ENCODE assay signal across 18 cellular contexts in genomic region chr3:157240413-157240812, GRCh38.
"Had no signal": no experiment of that assay in that cellular context is flagged by ENCODE, and none has a peak within 500 bp of the region (broad histone marks: within the 10 kb centered on the region; RNA-seq: fewer than 3 reads in every experiment).

No MANE protein-coding gene starts in this region.

- H3K4me1 ChIP-seq: breast epithelium, gastrocnemius medialis, pancreas, psoas muscle, right atrium auricular region had no signal

- H3K4me3 ChIP-seq: breast epithelium, gastrocnemius medialis, pancreas, psoas muscle, right atrium auricular region, thyroid gland had no signal

- H3K27ac ChIP-seq: breast epithelium, gastrocnemius medialis, pancreas, psoas muscle, right atrium auricular region, thyroid gland had no signal

- H3K36me3 ChIP-seq: breast epithelium, gastrocnemius medialis, pancreas, right atrium auricular region, thyroid gland had no signal

- H3K27me3 ChIP-seq: breast epithelium, gastrocnemius medialis, pancreas, right atrium auricular region, thyroid gland had no signal

- DNase-seq: activated B cell treated with CpG ODN at 0.5 μM for 24 hours; activated CD4-positive, alpha-beta T cell treated with anti-CD3 and anti-CD28 coated beads for 36 hours; activated CD4-positive, alpha-beta T cell treated with anti-CD3 and anti-CD28 coated beads, Interleukin-2, amount 50 U/mL, for 4 hours; activated CD8-positive, alpha-beta memory T cell treated with anti-CD3 and anti-CD28 coated beads for 24 hours; activated CD8-positive, alpha-beta memory T cell treated with anti-CD3 and anti-CD28 coated beads, Interleukin-2, amount 50 U/mL, for 4 hours; activated T-cell treated with anti-CD3 and anti-CD28 coated beads, Interleukin-2, amount 50 U/mL, for 24 hours; amniotic stem cell; cortex of kidney; gastrocnemius medialis; hypothalamus; pancreas; psoas muscle; stimulated activated CD4-positive, alpha-beta T cell treated with anti-CD3 and anti-CD28 coated beads, Interleukin-4, amount 100 ng/mL, for 4 hours; substantia nigra; T-helper 9 cell; thyroid gland had no signal
